Comparison of ENCODE assay signal across 4 cellular contexts in genomic region chr18:78621141-78621540, GRCh38.
"Had no signal": no experiment of that assay in that cellular context is flagged by ENCODE, and none has a peak within 500 bp of the region (broad histone marks: within the 10 kb centered on the region; RNA-seq: fewer than 3 reads in every experiment).

No MANE protein-coding gene starts in this region.

- H3K4me3 Mint-ChIP-seq: GM23338, H9 had no signal

- H3K27ac Mint-ChIP-seq: GM23338, H9 had no signal

- DNase-seq: H9, HCEC 1CT, IMR-90 had no signal

- H3K4me3 ChIP-seq: GM23338 had no signal

- ATAC-seq: GM23338 had no signal

- H3K4me1 Mint-ChIP-seq: GM23338 had no signal
